1 cellular context compared by ENCODE assay signal in the genomic region with DNA sequence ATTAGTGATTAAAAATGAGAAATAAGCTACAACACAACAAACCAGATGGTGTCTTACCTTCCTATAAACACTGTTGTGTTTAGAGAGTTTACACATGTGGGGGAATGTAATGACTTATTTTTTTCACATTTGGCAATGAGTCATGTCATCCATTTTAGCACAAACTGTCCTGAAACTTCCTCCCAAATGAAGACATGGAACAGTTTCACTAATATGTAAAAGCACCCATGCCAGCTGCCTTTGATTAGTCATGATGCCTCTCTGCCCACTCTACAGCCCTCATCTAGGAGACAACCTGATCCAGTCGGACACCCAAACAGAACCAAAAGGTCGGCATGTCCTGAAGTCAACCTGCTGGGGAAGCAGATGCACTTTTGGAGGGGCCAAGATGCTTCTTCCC.
TF ChIP-seq lines count a peak whose summit lies in the region.

No MANE protein-coding gene starts in this region.

TF ChIP-seq in IMR-90, 13 proteins besides CTCF, POLR2A, EP300 and RAD21:
- TF ChIP-seq FOS (IDR thresholded peaks at IDR 0.05; ENCODE audit: low read depth, low read length) = peak; percentile 9; the same call in 1 of the 2 replicates
- no peak for TF ChIP-seq NFE2L2 (IDR thresholded peaks at IDR 0.05; ENCODE audit: low read depth, low read length)
- TF ChIP-seq RCOR1 (IDR thresholded peaks at IDR 0.05; ENCODE audit: insufficient replicate concordance, low read length) = no peak
- no peak for TF ChIP-seq BHLHE40 (IDR thresholded peaks at IDR 0.05; ENCODE audit: low read depth, low read length)
- TF ChIP-seq SMC3 (IDR thresholded peaks at IDR 0.05; ENCODE audit: low read depth, low read length) = no peak
